In the genomic region with DNA sequence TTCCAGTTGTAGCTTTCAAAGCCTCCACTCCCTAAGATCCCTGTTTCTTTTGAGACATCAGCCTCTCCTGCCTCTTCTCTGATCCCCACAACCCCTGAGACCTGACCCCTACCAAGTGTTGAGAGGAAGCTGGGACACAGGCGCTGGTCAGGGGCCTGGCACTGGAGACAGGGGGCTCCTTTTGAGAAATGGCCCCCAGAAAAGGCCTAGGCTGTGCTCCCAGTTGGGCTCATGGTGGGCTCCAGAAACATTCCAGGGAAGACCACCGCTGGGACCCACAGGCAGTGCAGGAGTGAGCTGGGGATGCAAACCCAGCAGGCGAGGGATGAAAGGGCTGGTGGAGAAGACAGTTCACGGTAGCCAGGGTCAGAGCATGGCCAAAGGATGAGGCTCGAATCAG, we compare ENCODE assay signal across 19 cellular contexts. TPM values are rescaled to one million over a fixed set of nuclear protein-coding genes. Genes with fewer than 3 reads are reported as not detected.
A peak's percentile ranks its signal among the peaks of the same experiment; 100 is the strongest.
DNase-seq lines count a peak whose midpoint lies in the region; ATAC-seq, FAIRE-seq and TF ChIP-seq lines count a peak whose summit lies in the region.
"Had no signal": no experiment of that assay in that cellular context is flagged by ENCODE, and none has a peak within 500 bp of the region (broad histone marks: within the 10 kb centered on the region; RNA-seq: fewer than 3 reads in every experiment).

No MANE protein-coding gene starts in this region.

- no peak overlapping the region for H2AFZ ChIP-seq in HCT116 (ENCODE audit: low read depth, low read length, poor library complexity, severe bottlenecking)
- H2AFZ ChIP-seq in astrocyte (ENCODE audit: low read depth, low read length) = no peak overlapping the region
- H2AFZ ChIP-seq in neuronal stem cell (ENCODE audit: low read length) = no peak overlapping the region

- H3K27me3 ChIP-seq in HCT116 (ENCODE audit: insufficient read depth, low read length) (no peaks in the 10 kb centered on the region), astrocyte (ENCODE audit: insufficient read depth, low read length) (no peaks in the 10 kb centered on the region), neuronal stem cell (ENCODE audit: control insufficient read depth in 3 of 3, insufficient read depth in 3 of 3, low read depth in 1 of 3, low read length in 3 of 3) (no peaks in the 10 kb centered on the region), stomach (no peaks in the 10 kb centered on the region)
- H3K27me3 ChIP-seq: BLaER1 had no signal

- H3K23ac ChIP-seq in neuronal stem cell (ENCODE audit: low read depth, low read length, poor library complexity) = no peak overlapping the region

- no peaks in the 10 kb centered on the region for H3K9me2 ChIP-seq in HCT116 (ENCODE audit: insufficient read depth)

- H2BK120ac ChIP-seq in neuronal stem cell (ENCODE audit: low read depth, low read length) = no peak overlapping the region

- H3K9me3 ChIP-seq in A549 = no peaks in the 10 kb centered on the region
- H3K9me3 ChIP-seq in HCT116 (ENCODE audit: control insufficient read depth in 1 of 2, insufficient read depth in 1 of 2, low read depth in 1 of 2, low read length in 2 of 2) = no peaks in the 10 kb centered on the region
- no peaks in the 10 kb centered on the region for H3K9me3 ChIP-seq in astrocyte (ENCODE audit: insufficient read depth, low read depth, low read length)
- peaks cover 0 to 9% of the 10 kb centered on the region in 2 donors for H3K9me3 ChIP-seq in neuronal stem cell (replicated peaks in 1 of 2; ENCODE audit: control insufficient read depth in 2 of 2, insufficient read depth in 1 of 2, low read depth in 1 of 2, low read length in 2 of 2)
- H3K9me3 ChIP-seq in stomach = no peaks in the 10 kb centered on the region
- H3K9me3 ChIP-seq: BLaER1, HAP-1 had no signal

- peak overlapping the region; percentile 88 to 89; a peak in 5 of 6 replicates for H3K27ac ChIP-seq in A549
- no peak overlapping the region for H3K27ac ChIP-seq in HCT116 (ENCODE audit: low read depth, low read length)
- H3K27ac ChIP-seq in astrocyte (ENCODE audit: low read depth, low read length) = no peak overlapping the region
- no peak overlapping the region for H3K27ac ChIP-seq in neuronal stem cell (replicated peaks; ENCODE audit: low read length)
- H3K27ac ChIP-seq in stomach = no peak overlapping the region
- H3K27ac ChIP-seq: BLaER1 had no signal

- no peak overlapping the region for H3K14ac ChIP-seq in neuronal stem cell (ENCODE audit: low read length)

- RAD21 ChIA-PET in HCT116 (lab: Charles Lee; ENCODE audit: low non-redundant PET in 1 of 2, low total read pairs in 2 of 2, uncharacterized antibody in 2 of 2, unreplicated experiment in 2 of 2) = no interaction called here

- TF ChIP-seq POLR2A in A549 (IDR thresholded peaks at IDR 0.05; ENCODE audit: low read length) = no peak
- no peak for TF ChIP-seq POLR2A in HCT116 (IDR thresholded peaks at IDR 0.05; ENCODE audit: borderline replicate concordance, extremely low read depth, insufficient read depth, insufficient read length)
- no peak for TF ChIP-seq POLR2A in stomach (IDR thresholded peaks at IDR 0.05)

- H3K4me3 Mint-ChIP-seq in astrocyte (ENCODE audit: unreplicated experiment) = peak overlapping the region; percentile 40
- no peak overlapping the region for H3K4me3 Mint-ChIP-seq in activated T-helper 17 cell treated with anti-CD3 and anti-CD28 coated beads, Interleukin-2, amount 50 U/mL, for 72 hours

- H3K79me2 ChIP-seq in HCT116 (ENCODE audit: insufficient read depth, low read length) (no peaks in the 10 kb centered on the region), astrocyte (ENCODE audit: insufficient read depth, low read length) (no peaks in the 10 kb centered on the region)

- POLR2A ChIA-PET in A549 (lab: Yijun Ruan, JAX) (no interaction called here), HCT116 (lab: Charles Lee) (no interaction called here)

- no peak overlapping the region for H2BK15ac ChIP-seq in neuronal stem cell (ENCODE audit: low read length)

- H4K20me1 ChIP-seq in HCT116 (ENCODE audit: insufficient read depth) (no peaks in the 10 kb centered on the region), astrocyte (ENCODE audit: insufficient read depth, low read length) (no peaks in the 10 kb centered on the region)
- H4K20me1 ChIP-seq: BLaER1 had no signal

- H3K36me3 ChIP-seq in HCT116 (ENCODE audit: control insufficient read depth in 1 of 2, insufficient read depth in 2 of 2, low read length in 2 of 2) = no peaks in the 10 kb centered on the region
- H3K36me3 ChIP-seq in astrocyte (ENCODE audit: insufficient read depth, low read length) = no peaks in the 10 kb centered on the region
- H3K36me3 ChIP-seq in neuronal stem cell (replicated peaks in 1 of 2; ENCODE audit: control insufficient read depth in 2 of 2, insufficient read depth in 2 of 2, low read length in 2 of 2) = no peaks in the 10 kb centered on the region
- H3K36me3 ChIP-seq in stomach = no peaks in the 10 kb centered on the region
- H3K36me3 ChIP-seq: BLaER1, HAP-1 had no signal

- ATAC-seq in A549 = no peak
- no peak for ATAC-seq in HCT116
- ATAC-seq in activated T-helper 17 cell treated with anti-CD3 and anti-CD28 coated beads, Interleukin-2, amount 50 U/mL, for 72 hours (replicated peaks) = no peak
- no peak for ATAC-seq in GM21786 (IDR thresholded peaks at IDR 0.05; ENCODE audit: unreplicated experiment)

- TF ChIP-seq CTCF in A549 (IDR thresholded peaks at IDR 0.05) = no peak
- TF ChIP-seq CTCF in HCT116 (IDR thresholded peaks at IDR 0.05 in 2 of 3, conservative IDR thresholded peaks at IDR 0.05 in 1 of 3; ENCODE audit: borderline replicate concordance in 1 of 3, insufficient read depth in 1 of 3, low read depth in 2 of 3, low read length in 2 of 3) = no peak
- TF ChIP-seq CTCF in astrocyte (IDR thresholded peaks at IDR 0.05; ENCODE audit: insufficient read depth, low read depth, low read length) = no peak
- no peak for TF ChIP-seq CTCF in stomach (IDR thresholded peaks at IDR 0.05)

- BruUV-seq in HCT116 (replicated peaks; lab: Mats Ljungman, UMichigan) = no TSS peak

- no peak for TF ChIP-seq EP300 in A549 (IDR thresholded peaks at IDR 0.05)
- no peak for TF ChIP-seq EP300 in stomach (IDR thresholded peaks at IDR 0.05)

- intact Hi-C loops in HCT116 (cut with micrococcal nuclease) (no loop called here), stomach (cut with DNase I; ENCODE audit: low total_unique reads) (no loop called here)

- peak overlapping the region; percentile 2 for H2AK5ac ChIP-seq in neuronal stem cell (ENCODE audit: low read depth, low read length)

- CTCF ChIA-PET in A549 (lab: Yijun Ruan, JAX) = interaction anchor here (5.2 kb wide), 1 partner anchor 184 kb away, joined by 65 read pairs; no protein-coding TSS in a partner anchor
- CTCF ChIA-PET in HCT116 (lab: Charles Lee) = no interaction called here

- no peaks in the 10 kb centered on the region for H3K36me3 Mint-ChIP-seq in astrocyte (ENCODE audit: low read depth, unreplicated experiment)
- H3K36me3 Mint-ChIP-seq in activated T-helper 17 cell treated with anti-CD3 and anti-CD28 coated beads, Interleukin-2, amount 50 U/mL, for 72 hours (ENCODE audit: low read depth) = no peaks in the 10 kb centered on the region
- H3K36me3 Mint-ChIP-seq: CD8-positive, alpha-beta memory T cell; IgD-negative memory B cell had no signal

- peak overlapping the region; percentile 64 for H3K27ac Mint-ChIP-seq in astrocyte (ENCODE audit: unreplicated experiment)
- no peak overlapping the region for H3K27ac Mint-ChIP-seq in activated T-helper 17 cell treated with anti-CD3 and anti-CD28 coated beads, Interleukin-2, amount 50 U/mL, for 72 hours
- H3K27ac Mint-ChIP-seq: CD8-positive, alpha-beta memory T cell; IgD-negative memory B cell had no signal

- no peak overlapping the region for H3K4me2 ChIP-seq in A549
- peak overlapping the region; percentile 21; the same call in 1 of the 2 replicates for H3K4me2 ChIP-seq in HCT116 (ENCODE audit: low read length)
- H3K4me2 ChIP-seq in astrocyte (ENCODE audit: low read length) = no peak overlapping the region
- no peak overlapping the region for H3K4me2 ChIP-seq in neuronal stem cell (ENCODE audit: insufficient read depth, low read length, poor library complexity, severe bottlenecking)
- H3K4me2 ChIP-seq: BLaER1 had no signal

- peaks cover 54% of the 10 kb centered on the region for H3K4me1 ChIP-seq in A549
- peaks cover 33 to 77% of the 10 kb centered on the region in 2 experiments for H3K4me1 ChIP-seq in HCT116 (ENCODE audit: control insufficient read depth in 1 of 2, insufficient read depth in 2 of 2, low read length in 2 of 2)
- peaks cover 17% of the 10 kb centered on the region for H3K4me1 ChIP-seq in astrocyte (ENCODE audit: insufficient read depth, low read length)
- peaks cover 7 to 18% of the 10 kb centered on the region in 2 donors for H3K4me1 ChIP-seq in neuronal stem cell (ENCODE audit: control insufficient read depth in 2 of 2, insufficient read depth in 1 of 2, low read depth in 1 of 2, low read length in 2 of 2)
- H3K4me1 ChIP-seq in stomach = peaks cover 0 to 6% (median 5%) of the 10 kb centered on the region in 4 donors
- H3K4me1 ChIP-seq: HAP-1 had no signal

- H3K4ac ChIP-seq in neuronal stem cell (ENCODE audit: low read length) = no peak overlapping the region

- no peaks in the 10 kb centered on the region for H3K79me1 ChIP-seq in neuronal stem cell (ENCODE audit: low read depth, low read length)

- H3K9ac ChIP-seq in HCT116 (ENCODE audit: low read length) = no peak overlapping the region
- no peak overlapping the region for H3K9ac ChIP-seq in astrocyte (ENCODE audit: low read length)
- no peak overlapping the region for H3K9ac ChIP-seq in neuronal stem cell (ENCODE audit: low read depth, low read length, poor library complexity)
- H3K9ac ChIP-seq: BLaER1 had no signal

- no peak overlapping the region for H2BK12ac ChIP-seq in neuronal stem cell (ENCODE audit: low read length)

- WGBS in A549 (ENCODE audit: missing lambda C conversion rate) = 100% methylated on average over 5 of the region's 5 CpGs
- WGBS in neuronal stem cell (ENCODE audit: extremely low coverage in 2 of 2, insufficient read length in 2 of 2, insufficient replicate concordance in 1 of 2), 2 donors = no CpG with 5 or more reads among the region's 5 CpGs
- 90 to 98% (median 97%) methylated on average over 5 of the region's 5 CpGs for WGBS in stomach, 5 donors

- peaks cover 15% of the 10 kb centered on the region for H3K27me3 Mint-ChIP-seq in astrocyte (ENCODE audit: low read depth, unreplicated experiment)
- H3K27me3 Mint-ChIP-seq in activated T-helper 17 cell treated with anti-CD3 and anti-CD28 coated beads, Interleukin-2, amount 50 U/mL, for 72 hours = peaks cover 12% of the 10 kb centered on the region

- H2BK5ac ChIP-seq in neuronal stem cell (ENCODE audit: low read length) = no peak overlapping the region

- H3K9me3 Mint-ChIP-seq in astrocyte (ENCODE audit: unreplicated experiment) = no peaks in the 10 kb centered on the region
- H3K9me3 Mint-ChIP-seq in activated T-helper 17 cell treated with anti-CD3 and anti-CD28 coated beads, Interleukin-2, amount 50 U/mL, for 72 hours = no peaks in the 10 kb centered on the region

- H4K91ac ChIP-seq in neuronal stem cell (ENCODE audit: low read depth, low read length, poor library complexity) = no peak overlapping the region

- H4K8ac ChIP-seq in neuronal stem cell (ENCODE audit: low read depth, low read length) = no peak overlapping the region

- DNase-seq in A549 (ENCODE audit: low read depth in 1 of 2, low spot score in 1 of 2) (no peak), HCT116 (ENCODE audit: low read depth, low spot score) (no peak), astrocyte (ENCODE audit: low read depth) (no peak), neuronal stem cell (ENCODE audit: low spot score) (no peak), OCI-M1 (lab: John Stamatoyannopoulos, UW) (no peak), stomach (no peak)
- DNase-seq: AML-193, Caco-2, DND-41, GDM1 had no signal

- no peak overlapping the region for H3K18ac ChIP-seq in neuronal stem cell (ENCODE audit: low read length)

- TF ChIP-seq RAD21 in A549 (conservative IDR thresholded peaks at IDR 0.05 in 1 of 2, IDR thresholded peaks at IDR 0.05 in 1 of 2) (no peak), HCT116 (IDR thresholded peaks at IDR 0.05; ENCODE audit: low read depth) (no peak)

- H3K4me1 Mint-ChIP-seq in astrocyte (ENCODE audit: low read depth, unreplicated experiment) = peaks cover 22% of the 10 kb centered on the region
- H3K4me1 Mint-ChIP-seq in activated T-helper 17 cell treated with anti-CD3 and anti-CD28 coated beads, Interleukin-2, amount 50 U/mL, for 72 hours = peaks cover 7% of the 10 kb centered on the region

- H3K4me3 ChIP-seq in A549 (no peak overlapping the region), HCT116 (replicated peaks in 1 of 2; ENCODE audit: low read depth in 1 of 2, low read length in 2 of 2) (no peak overlapping the region), astrocyte (ENCODE audit: insufficient read depth, low read depth, low read length) (no peak overlapping the region), neuronal stem cell (ENCODE audit: low read length in 2 of 2) (no peak overlapping the region), stomach (no peak overlapping the region)
- H3K4me3 ChIP-seq: BLaER1, HAP-1 had no signal

- FAIRE-seq in A549 (lab: Jason Lieb, UNC) = no peak
- no peak for FAIRE-seq in astrocyte (lab: Jason Lieb, UNC)
- FAIRE-seq: GM12892, GM19239, H1 had no signal

RNA-seq across cellular contexts. Expression of gene SSUH2, which starts 16.6 kb away (rescaled TPM):
- polyA plus RNA-seq in A549 (2011; rRNA removed) = 0.59 and 0.86 TPM in 2 replicates
- polyA plus RNA-seq in A549 (2012; cell fraction: cytosol; rRNA removed) = 0.52 and 0.54 TPM in 2 replicates
- 3.9 and 4.6 TPM in 2 replicates for polyA plus RNA-seq in A549 (2012; cell fraction: nucleus; rRNA removed)
- polyA plus RNA-seq in A549 (2017; fragmentation: RNase III; extraction: RNeasy Plus Mini Kit Qiagen cat#74134 plus additional on column Dnase treatment) = 0.35 to 0.56 TPM (median 0.47 TPM) in 3 replicates
- polyA minus RNA-seq in A549 (2011; rRNA and poly(A)+ RNA removed) = 0.99 and 2.3 TPM in 2 replicates
- total RNA-seq in HCT116 (2021; ENCODE audit: unreplicated experiment) = 0.76 TPM
- polyA plus RNA-seq in HCT116 (2012) = 0.32 and 0.44 TPM in 2 replicates
- total RNA-seq in astrocyte = not detected in 2 replicates
- 1.8 TPM for polyA plus RNA-seq in neuronal stem cell (2013, experiment 1 of 2)
- polyA plus RNA-seq in neuronal stem cell (2013, experiment 2 of 2) = 1.4 TPM
- total RNA-seq in stomach = 1 to 10 TPM in 2 of 5 donors, under 1 TPM in 1, not detected in 2; 0.43 to 1.8 (median 1.4) TPM
- 1 to 10 TPM in 1 of 3 donors, under 1 TPM in 2; 0.35 to 6.3 (median 0.56) TPM for polyA plus RNA-seq in stomach
- 1 to 10 TPM in 1 of 2 donors, not detected in 1; 1.3 TPM for total RNA-seq in activated T-helper 17 cell treated with anti-CD3 and anti-CD28 coated beads, Interleukin-2, amount 50 U/mL, for 72 hours
- total RNA-seq: CD8-positive, alpha-beta memory T cell had no signal
- polyA plus RNA-seq: CD8-positive, alpha-beta memory T cell; IgD-negative memory B cell had no signal

Comparison
In these comparisons a context has a peak if more than half of its experiments do, and no peak if none do; other contexts are left out.
1. H3K27ac ChIP-seq: peak in A549 (2 of 2); none in HCT116 (single experiment), astrocyte (single experiment), neuronal stem cell (single experiment) and stomach (0 of 5).